13 cellular contexts compared by ENCODE assay signal in the genomic region with DNA sequence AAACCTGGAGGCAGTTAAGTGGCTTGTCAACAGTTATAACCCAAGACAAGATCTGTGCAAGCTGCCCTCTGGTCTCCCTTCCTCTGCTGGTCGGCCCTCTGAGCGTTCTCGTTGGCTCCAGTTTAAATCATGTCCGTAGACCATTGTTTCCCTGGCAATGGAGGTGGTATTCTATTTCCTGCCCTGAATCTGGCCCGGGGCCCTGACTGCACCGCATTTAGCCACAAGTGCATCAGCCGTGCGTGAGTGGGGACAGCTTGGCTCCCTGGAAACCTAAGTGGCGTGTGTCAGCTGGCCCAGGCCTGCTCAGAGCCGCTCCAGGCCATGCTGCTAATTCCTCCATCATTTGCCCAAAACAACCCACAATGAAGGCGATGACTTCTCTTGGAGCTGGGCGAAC. TPM values are rescaled to one million over a fixed set of nuclear protein-coding genes. Genes with fewer than 3 reads are reported as not detected.
DNase-seq lines count a peak whose midpoint lies in the region; ATAC-seq and TF ChIP-seq lines count a peak whose summit lies in the region.
"Had no signal": no experiment of that assay in that cellular context is flagged by ENCODE, and none has a peak within 500 bp of the region (broad histone marks: within the 10 kb centered on the region; RNA-seq: fewer than 3 reads in every experiment).

No MANE protein-coding gene starts in this region.

- H3K36me3 ChIP-seq in cardiac muscle cell: no peaks in the 10 kb centered on the region
- H3K36me3 ChIP-seq: esophagus squamous epithelium, thoracic aorta had no signal

- TF ChIP-seq CTCF in cardiac muscle cell (IDR thresholded peaks at IDR 0.05; ENCODE audit: low read depth, low read length): no peak

- ATAC-seq in HG02623 (IDR thresholded peaks at IDR 0.05; ENCODE audit: unreplicated experiment) (no peak), GM21737 (IDR thresholded peaks at IDR 0.05; ENCODE audit: unreplicated experiment) (no peak)
- ATAC-seq: activated CD8-positive, alpha-beta T cell treated with anti-CD3 and anti-CD28 coated beads for 36 hours; Panc1 had no signal

- peak overlapping the region; percentile 87 for H3K27ac ChIP-seq in cardiac muscle cell
- H3K27ac ChIP-seq: esophagus squamous epithelium, thoracic aorta had no signal

- H3K4me1 ChIP-seq in cardiac muscle cell (ENCODE audit: low read depth): peaks cover 35% of the 10 kb centered on the region
- H3K4me1 ChIP-seq: Caco-2 had no signal

- H3K9me3 ChIP-seq in cardiac muscle cell (ENCODE audit: low read depth): no peaks in the 10 kb centered on the region
- H3K9me3 ChIP-seq: Caco-2, esophagus squamous epithelium, thoracic aorta had no signal

- no peak overlapping the region for H3K4me3 ChIP-seq in cardiac muscle cell
- H3K4me3 ChIP-seq: esophagus squamous epithelium, thoracic aorta had no signal

- DNase-seq in NCI-H1105 (lab: John Stamatoyannopoulos, UW): peak; percentile 82
- peak; percentile 21 for DNase-seq in NCI-H748 treated with DMSO at 0.1 percent for 48 hours (lab: John Stamatoyannopoulos, UW)
- peak; percentile 24 to 89 for DNase-seq in cardiac muscle cell (ENCODE audit: low read depth in 1 of 2, low spot score in 1 of 2)
- peak; percentile 11 for DNase-seq in putamen (ENCODE audit: low spot score)
- no peak for DNase-seq in activated CD4-positive, CD25-positive, alpha-beta regulatory T cell (lab: John Stamatoyannopoulos, UW)
- DNase-seq: activated CD8-positive, alpha-beta T cell treated with anti-CD3 and anti-CD28 coated beads for 36 hours; esophagus squamous epithelium; T-helper 9 cell had no signal

- no peaks in the 10 kb centered on the region for H3K27me3 ChIP-seq in cardiac muscle cell

RNA-seq across cellular contexts. Expression of a gene that starts 15.0 kb away (rescaled TPM):
- 203 and 211 TPM in 2 replicates for total RNA-seq in cardiac muscle cell
- polyA plus RNA-seq in cardiac muscle cell: 57.5 and 57.8 TPM in 2 replicates

Comparison
In these comparisons a context has a peak if more than half of its experiments do, and no peak if none do; other contexts are left out.
1. DNase-seq: peak in NCI-H1105 (single experiment), NCI-H748 treated with DMSO at 0.1 percent for 48 hours (single experiment), cardiac muscle cell (2 of 2) and putamen (single experiment); none in activated CD4-positive, CD25-positive, alpha-beta regulatory T cell (0 of 4).